Comparison of ENCODE assay signal across 36 cellular contexts in genomic region chr13:47556703-47557102, GRCh38.
"Had no signal": no experiment of that assay in that cellular context is flagged by ENCODE, and none has a peak within 500 bp of the region (broad histone marks: within the 10 kb centered on the region; RNA-seq: fewer than 3 reads in every experiment).

No MANE protein-coding gene starts in this region.

- H3K9me3 ChIP-seq: adrenal gland, ascending aorta, body of pancreas, breast epithelium had no signal

- H3K36me3 ChIP-seq: adrenal gland, ascending aorta, brain microvascular endothelial cell, breast epithelium, cardiac muscle cell had no signal

- H3K36me3 Mint-ChIP-seq: activated naive CD4-positive, alpha-beta T cell treated with anti-CD3 and anti-CD28 coated beads, Interleukin-2, amount 10 ng/mL, durations not matched to agents 7 days and 5 days; activated naive CD4-positive, alpha-beta T cell treated with anti-CD3 and anti-CD28 coated beads, Interleukin-2, amount 50 U/mL, for 24 hours; activated naive CD4-positive, alpha-beta T cell treated with anti-CD3 and anti-CD28 coated beads, Interleukin-2, amount 50 U/mL, for 72 hours; activated naive CD8-positive, alpha-beta T cell; activated naive CD8-positive, alpha-beta T cell treated with anti-CD3 and anti-CD28 coated beads for 36 hours; activated naive CD8-positive, alpha-beta T cell treated with anti-CD3 and anti-CD28 coated beads, Interleukin-2, amount 10 ng/mL, durations not matched to agents 7 days and 5 days; brain had no signal

- H3K27ac ChIP-seq: adrenal gland, ascending aorta, body of pancreas, brain microvascular endothelial cell, breast epithelium, cardiac muscle cell had no signal

- H3K27me3 Mint-ChIP-seq: activated naive CD4-positive, alpha-beta T cell treated with anti-CD3 and anti-CD28 coated beads, Interleukin-2, amount 10 ng/mL, durations not matched to agents 7 days and 5 days; activated naive CD8-positive, alpha-beta T cell treated with anti-CD3 and anti-CD28 coated beads, Interleukin-2, amount 10 ng/mL, durations not matched to agents 7 days and 5 days; activated naive CD8-positive, alpha-beta T cell treated with anti-CD3 and anti-CD28 coated beads, Interleukin-2, amount 50 U/mL, for 24 hours; activated T-cell treated with anti-CD3 and anti-CD28 coated beads, Interleukin-2, amount 50 U/mL, for 24 hours; brain; central memory CD8-positive, alpha-beta T cell had no signal

- H3K4me3 ChIP-seq: adrenal gland, ascending aorta, body of pancreas, breast epithelium, cardiac muscle cell had no signal

- DNase-seq: activated effector memory CD4-positive, alpha-beta T cell treated with anti-CD3 and anti-CD28 coated beads, Interleukin-2, amount 50 U/mL, for 16 hours; activated effector memory CD4-positive, alpha-beta T cell treated with Interleukin-2 at 50 U/mL for 16 hours; activated gamma-delta T cell; activated gamma-delta T cell treated with Interleukin-2 at 50 U/mL for 16 hours; activated naive CD4-positive, alpha-beta T cell; activated naive CD4-positive, alpha-beta T cell treated with anti-CD3 and anti-CD28 coated beads for 36 hours; activated naive CD4-positive, alpha-beta T cell treated with anti-CD3 and anti-CD28 coated beads, Interleukin-2, amount 10 ng/mL, durations not matched to agents 7 days and 5 days; activated naive CD4-positive, alpha-beta T cell treated with anti-CD3 and anti-CD28 coated beads, Interleukin-2, amount 50 U/mL, for 16 hours; activated naive CD4-positive, alpha-beta T cell treated with Interleukin-2 at 50 U/mL for 16 hours; activated naive CD8-positive, alpha-beta T cell treated with anti-CD3 and anti-CD28 coated beads for 36 hours; activated naive CD8-positive, alpha-beta T cell treated with anti-CD3 and anti-CD28 coated beads, Interleukin-2, amount 10 ng/mL, durations not matched to agents 7 days and 5 days; activated naive CD8-positive, alpha-beta T cell treated with anti-CD3 and anti-CD28 coated beads, Interleukin-2, amount 50 U/mL, for 24 hours; activated T-cell treated with anti-CD3 and anti-CD28 coated beads, Interleukin-2, amount 50 U/mL, for 24 hours; activated T-cell treated with anti-CD3 and anti-CD28 coated beads, Interleukin-2, amount 50 U/mL, for 4 hours; activated T-cell treated with anti-CD3 and anti-CD28 coated beads, Interleukin-2, amount 50 U/mL, for 48 hours; activated T-cell treated with anti-CD3 and anti-CD28 coated beads, Interleukin-2, amount 50 U/mL, for 72 hours; adrenal gland; amniotic stem cell; amygdala; anterior cingulate cortex; aorta; body of pancreas; brain microvascular endothelial cell; central memory CD4-positive, alpha-beta T cell; cerebellar nuclear complex had no signal

- ATAC-seq: activated naive CD4-positive, alpha-beta T cell treated with anti-CD3 and anti-CD28 coated beads, Interleukin-2, amount 50 U/mL, for 72 hours; activated naive CD8-positive, alpha-beta T cell treated with anti-CD3 and anti-CD28 coated beads, Interleukin-2, amount 50 U/mL, for 24 hours; activated T-cell treated with anti-CD3 and anti-CD28 coated beads, Interleukin-2, amount 50 U/mL, for 4 hours; activated T-cell treated with anti-CD3 and anti-CD28 coated beads, Interleukin-2, amount 50 U/mL, for 72 hours; activated T-helper 17 cell treated with anti-CD3 and anti-CD28 coated beads, Interleukin-2, amount 50 U/mL, for 72 hours; body of pancreas had no signal

- H3K27ac Mint-ChIP-seq: activated naive CD4-positive, alpha-beta T cell treated with anti-CD3 and anti-CD28 coated beads for 36 hours; activated naive CD4-positive, alpha-beta T cell treated with anti-CD3 and anti-CD28 coated beads, Interleukin-2, amount 10 ng/mL, durations not matched to agents 7 days and 5 days; activated naive CD4-positive, alpha-beta T cell treated with anti-CD3 and anti-CD28 coated beads, Interleukin-2, amount 50 U/mL, for 24 hours; activated naive CD4-positive, alpha-beta T cell treated with anti-CD3 and anti-CD28 coated beads, Interleukin-2, amount 50 U/mL, for 72 hours; activated naive CD8-positive, alpha-beta T cell; activated naive CD8-positive, alpha-beta T cell treated with anti-CD3 and anti-CD28 coated beads for 36 hours; activated naive CD8-positive, alpha-beta T cell treated with anti-CD3 and anti-CD28 coated beads, Interleukin-2, amount 10 ng/mL, durations not matched to agents 7 days and 5 days; activated naive CD8-positive, alpha-beta T cell treated with anti-CD3 and anti-CD28 coated beads, Interleukin-2, amount 50 U/mL, for 24 hours; activated T-cell treated with anti-CD3 and anti-CD28 coated beads, Interleukin-2, amount 50 U/mL, for 24 hours; activated T-cell treated with anti-CD3 and anti-CD28 coated beads, Interleukin-2, amount 50 U/mL, for 72 hours; activated T-helper 1 cell treated with anti-CD3 and anti-CD28 coated beads, Interleukin-12 subunit alpha, Interleukin-12 subunit beta, Interleukin-2, Interleukin-4 antibody, amounts not matched to agents 30 ng/mL and 10 ng/mL and 1 ng/mL, durations not matched to agents 14 hours and 24 hours and 36 hours; activated T-helper 17 cell treated with anti-CD3 and anti-CD28 coated beads, Interleukin-2, amount 50 U/mL, for 72 hours; activated T-helper 2 cell treated with anti-CD3 and anti-CD28 coated beads, Interferon-gamma antibody, Interleukin-2, Interleukin-4, amounts not matched to agents 10 μg/mL and 5 μg/mL and 100 μg/mL, durations not matched to agents 14 hours and 24 hours and 36 hours; brain had no signal

- H3K4me1 Mint-ChIP-seq: activated naive CD4-positive, alpha-beta T cell treated with anti-CD3 and anti-CD28 coated beads, Interleukin-2, amount 10 ng/mL, durations not matched to agents 7 days and 5 days; activated naive CD4-positive, alpha-beta T cell treated with anti-CD3 and anti-CD28 coated beads, Interleukin-2, amount 50 U/mL, for 24 hours; activated naive CD8-positive, alpha-beta T cell treated with anti-CD3 and anti-CD28 coated beads for 36 hours; activated naive CD8-positive, alpha-beta T cell treated with anti-CD3 and anti-CD28 coated beads, Interleukin-2, amount 10 ng/mL, durations not matched to agents 7 days and 5 days; activated naive CD8-positive, alpha-beta T cell treated with anti-CD3 and anti-CD28 coated beads, Interleukin-2, amount 50 U/mL, for 24 hours; activated T-helper 17 cell treated with anti-CD3 and anti-CD28 coated beads, Interleukin-2, amount 50 U/mL, for 72 hours; brain; central memory CD8-positive, alpha-beta T cell had no signal

- H3K4me1 ChIP-seq: adrenal gland, ascending aorta, body of pancreas, breast epithelium had no signal

- H3K9me3 Mint-ChIP-seq: activated naive CD4-positive, alpha-beta T cell treated with anti-CD3 and anti-CD28 coated beads for 36 hours; activated naive CD4-positive, alpha-beta T cell treated with anti-CD3 and anti-CD28 coated beads, Interleukin-2, amount 10 ng/mL, durations not matched to agents 7 days and 5 days; activated naive CD4-positive, alpha-beta T cell treated with anti-CD3 and anti-CD28 coated beads, Interleukin-2, amount 50 U/mL, for 24 hours; activated naive CD4-positive, alpha-beta T cell treated with anti-CD3 and anti-CD28 coated beads, Interleukin-2, amount 50 U/mL, for 72 hours; activated naive CD8-positive, alpha-beta T cell treated with anti-CD3 and anti-CD28 coated beads for 36 hours; activated naive CD8-positive, alpha-beta T cell treated with anti-CD3 and anti-CD28 coated beads, Interleukin-2, amount 10 ng/mL, durations not matched to agents 7 days and 5 days; activated naive CD8-positive, alpha-beta T cell treated with anti-CD3 and anti-CD28 coated beads, Interleukin-2, amount 50 U/mL, for 24 hours; activated T-cell treated with anti-CD3 and anti-CD28 coated beads, Interleukin-2, amount 50 U/mL, for 24 hours; activated T-cell treated with anti-CD3 and anti-CD28 coated beads, Interleukin-2, amount 50 U/mL, for 4 hours; activated T-cell treated with anti-CD3 and anti-CD28 coated beads, Interleukin-2, amount 50 U/mL, for 72 hours; activated T-helper 1 cell treated with anti-CD3 and anti-CD28 coated beads, Interleukin-12 subunit alpha, Interleukin-12 subunit beta, Interleukin-2, Interleukin-4 antibody, amounts not matched to agents 30 ng/mL and 10 ng/mL and 1 ng/mL, durations not matched to agents 14 hours and 24 hours and 36 hours; activated T-helper 17 cell treated with anti-CD3 and anti-CD28 coated beads, Interleukin-2, amount 50 U/mL, for 72 hours; activated T-helper 2 cell treated with anti-CD3 and anti-CD28 coated beads, Interferon-gamma antibody, Interleukin-2, Interleukin-4, amounts not matched to agents 10 μg/mL and 5 μg/mL and 100 μg/mL, durations not matched to agents 14 hours and 24 hours and 36 hours; brain had no signal

- H3K27me3 ChIP-seq: adrenal gland, ascending aorta, body of pancreas, brain microvascular endothelial cell, breast epithelium, cardiac muscle cell had no signal

- H3K4me3 Mint-ChIP-seq: activated naive CD4-positive, alpha-beta T cell treated with anti-CD3 and anti-CD28 coated beads for 36 hours; activated naive CD4-positive, alpha-beta T cell treated with anti-CD3 and anti-CD28 coated beads, Interleukin-2, amount 10 ng/mL, durations not matched to agents 7 days and 5 days; activated naive CD4-positive, alpha-beta T cell treated with anti-CD3 and anti-CD28 coated beads, Interleukin-2, amount 50 U/mL, for 24 hours; activated naive CD8-positive, alpha-beta T cell; activated naive CD8-positive, alpha-beta T cell treated with anti-CD3 and anti-CD28 coated beads for 36 hours; activated naive CD8-positive, alpha-beta T cell treated with anti-CD3 and anti-CD28 coated beads, Interleukin-2, amount 10 ng/mL, durations not matched to agents 7 days and 5 days; activated naive CD8-positive, alpha-beta T cell treated with anti-CD3 and anti-CD28 coated beads, Interleukin-2, amount 50 U/mL, for 24 hours; activated T-cell treated with anti-CD3 and anti-CD28 coated beads, Interleukin-2, amount 50 U/mL, for 24 hours; activated T-cell treated with anti-CD3 and anti-CD28 coated beads, Interleukin-2, amount 50 U/mL, for 4 hours; activated T-cell treated with anti-CD3 and anti-CD28 coated beads, Interleukin-2, amount 50 U/mL, for 72 hours; activated T-helper 1 cell treated with anti-CD3 and anti-CD28 coated beads, Interleukin-12 subunit alpha, Interleukin-12 subunit beta, Interleukin-2, Interleukin-4 antibody, amounts not matched to agents 30 ng/mL and 10 ng/mL and 1 ng/mL, durations not matched to agents 14 hours and 24 hours and 36 hours; activated T-helper 17 cell treated with anti-CD3 and anti-CD28 coated beads, Interleukin-2, amount 50 U/mL, for 72 hours; brain; central memory CD8-positive, alpha-beta T cell had no signal
